In the genomic region with DNA sequence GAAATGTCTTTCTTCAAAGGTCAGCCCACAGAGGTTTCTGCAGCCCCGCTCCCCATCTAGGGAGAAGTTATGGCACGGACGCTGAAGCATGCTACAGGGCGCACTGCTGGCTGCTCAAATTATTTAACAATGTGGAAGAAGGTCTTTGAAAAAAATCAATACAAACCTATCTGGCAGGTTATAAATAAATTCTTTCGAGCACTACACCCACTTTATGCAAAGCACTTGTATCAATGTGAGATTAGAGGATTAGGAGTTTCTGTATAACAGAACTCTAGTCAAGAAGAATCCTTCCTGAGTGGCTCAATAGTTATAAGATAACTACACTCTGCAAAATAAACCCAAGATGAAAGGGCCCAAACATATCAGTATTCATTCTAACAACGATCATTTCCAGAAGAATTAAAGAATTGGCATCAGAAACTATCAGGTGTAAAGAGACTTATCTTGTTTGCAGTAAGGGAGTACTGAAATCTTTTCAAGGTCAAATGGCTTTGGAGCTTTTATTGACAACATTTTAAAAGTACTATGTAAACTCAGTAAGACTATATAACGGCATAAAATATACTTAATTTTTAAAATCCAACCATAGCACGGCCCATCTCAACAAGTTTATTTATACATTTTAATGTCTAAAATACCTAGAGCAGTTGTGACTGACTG, we compare ENCODE assay signal across 17 cellular contexts.
DNase-seq lines count a peak whose midpoint lies in the region; ATAC-seq, FAIRE-seq and TF ChIP-seq lines count a peak whose summit lies in the region.
"Had no signal": no experiment of that assay in that cellular context is flagged by ENCODE, and none has a peak within 500 bp of the region (broad histone marks: within the 10 kb centered on the region; RNA-seq: fewer than 3 reads in every experiment).

No MANE protein-coding gene starts in this region.

- H3K27me3 Mint-ChIP-seq in GM23338 (ENCODE audit: insufficient read depth, low read depth, poor library complexity): peaks cover 1% of the 10 kb centered on the region
- H3K27me3 Mint-ChIP-seq in activated B cell treated with CpG ODN at 0.5 μM for 24 hours: no peaks in the 10 kb centered on the region
- H3K27me3 Mint-ChIP-seq in mesothelial cell of epicardium (ENCODE audit: low read depth): no peaks in the 10 kb centered on the region
- H3K27me3 Mint-ChIP-seq: CD4-positive, alpha-beta memory T cell had no signal

- no peaks in the 10 kb centered on the region for H3K9me3 ChIP-seq in A673 (ENCODE audit: low read depth, low read length, poor library complexity, severe bottlenecking)
- H3K9me3 ChIP-seq: BE2C had no signal

- H3K4me1 Mint-ChIP-seq in GM23338 (peaks cover 29% of the 10 kb centered on the region), activated B cell treated with CpG ODN at 0.5 μM for 24 hours (peaks cover 41% of the 10 kb centered on the region), mesothelial cell of epicardium (peaks cover 7% of the 10 kb centered on the region)
- H3K4me1 Mint-ChIP-seq: CD4-positive, alpha-beta memory T cell had no signal

- H3K4me3 ChIP-seq in GM23338 (no peak overlapping the region), A673 (ENCODE audit: low read depth, low read length, poor library complexity, severe bottlenecking) (no peak overlapping the region)

- no peaks in the 10 kb centered on the region for H3K36me3 ChIP-seq in GM23338 (ENCODE audit: insufficient read depth)
- no peaks in the 10 kb centered on the region for H3K36me3 ChIP-seq in A673 (ENCODE audit: insufficient read depth, low read length, poor library complexity, severe bottlenecking)
- H3K36me3 ChIP-seq: BE2C had no signal

- H3K27ac Mint-ChIP-seq in GM23338 (no peak overlapping the region; the same call in 1 of the 2 replicates), activated B cell treated with CpG ODN at 0.5 μM for 24 hours (peak overlapping the region; percentile 22), mesothelial cell of epicardium (no peak overlapping the region)
- H3K27ac Mint-ChIP-seq: CD4-positive, alpha-beta memory T cell had no signal

- ATAC-seq in GM23338: no peak
- no peak for ATAC-seq in activated B cell treated with CpG ODN at 0.5 μM for 24 hours (ENCODE audit: low read depth)
- ATAC-seq: HCT116, HepG2 had no signal

- no peak overlapping the region for H2AFZ ChIP-seq in GM23338

- BruUV-seq in A673 (replicated peaks; lab: Mats Ljungman, UMichigan): no TSS peak

- no peaks in the 10 kb centered on the region for H3K9me2 ChIP-seq in GM23338 (ENCODE audit: insufficient read depth)

- FAIRE-seq in GM12892 (lab: Jason Lieb, UNC): peak; percentile 73
- FAIRE-seq: H54, HepG2 had no signal

- H3K36me3 Mint-ChIP-seq in GM23338 (ENCODE audit: low read depth): peaks cover 4% of the 10 kb centered on the region; the same call in 1 of the 3 replicates
- H3K36me3 Mint-ChIP-seq in activated B cell treated with CpG ODN at 0.5 μM for 24 hours (ENCODE audit: low read depth): peaks cover 10% of the 10 kb centered on the region
- peaks cover 18% of the 10 kb centered on the region for H3K36me3 Mint-ChIP-seq in mesothelial cell of epicardium

- H3K4me3 Mint-ChIP-seq in GM23338 (no peak overlapping the region), activated B cell treated with CpG ODN at 0.5 μM for 24 hours (peak overlapping the region; percentile 17), mesothelial cell of epicardium (no peak overlapping the region)
- H3K4me3 Mint-ChIP-seq: CD4-positive, alpha-beta memory T cell had no signal

- CTCF ChIA-PET in activated B cell treated with CpG ODN at 0.5 μM for 24 hours (lab: Charles Lee): interaction anchor here (1.6 kb wide), 1 partner anchor 83 kb away, joined by 4 read pairs; no protein-coding TSS in a partner anchor
- CTCF ChIA-PET in A673 (lab: Charles Lee): no interaction called here

- H3K27ac ChIP-seq in GM23338 (ENCODE audit: low read depth) (peak overlapping the region; percentile 36; the same call in 1 of the 2 replicates), A673 (ENCODE audit: low read depth, low read length, poor library complexity, severe bottlenecking) (no peak overlapping the region)
- H3K27ac ChIP-seq: C4-2B, KMS-11 had no signal

- H3K4me2 ChIP-seq in GM23338: no peak overlapping the region
- H3K4me2 ChIP-seq: KMS-11 had no signal

- POLR2A ChIA-PET in activated B cell treated with CpG ODN at 0.5 μM for 24 hours (lab: Charles Lee) (interaction anchor here (1.4 kb wide), 1 partner anchor 20 kb away, joined by 3 read pairs; no protein-coding TSS in a partner anchor), A673 (lab: Charles Lee; ENCODE audit: low non-redundant PET) (no interaction called here)

- H4K20me1 ChIP-seq in GM23338 (replicated peaks; ENCODE audit: insufficient read depth): no peaks in the 10 kb centered on the region

- no peak for TF ChIP-seq CTCF in GM23338 (conservative IDR thresholded peaks at IDR 0.05; ENCODE audit: low read depth in 2 of 2)
- TF ChIP-seq CTCF in activated B cell treated with CpG ODN at 0.5 μM for 24 hours (IDR thresholded peaks at IDR 0.05): no peak
- no peak for TF ChIP-seq CTCF in mesothelial cell of epicardium (IDR thresholded peaks at IDR 0.05; ENCODE audit: unreplicated experiment)
- TF ChIP-seq CTCF in A673 (conservative IDR thresholded peaks at IDR 0.05; ENCODE audit: low read depth, low read length): no peak

- H3K27me3 ChIP-seq in GM23338 (ENCODE audit: insufficient read depth) (no peaks in the 10 kb centered on the region), A673 (replicated peaks; ENCODE audit: insufficient read depth, low read depth, low read length, poor library complexity) (no peaks in the 10 kb centered on the region)
- H3K27me3 ChIP-seq: BE2C had no signal

- no peaks in the 10 kb centered on the region for H3F3A ChIP-seq in GM23338 (replicated peaks; ENCODE audit: low read depth)

- no peaks in the 10 kb centered on the region for H3K79me2 ChIP-seq in GM23338 (replicated peaks; ENCODE audit: insufficient read depth)

- TF ChIP-seq POLR2A in GM12892 (IDR thresholded peaks at IDR 0.05; ENCODE audit: low read depth, low read length): no peak

- no peaks in the 10 kb centered on the region for H3K9me3 Mint-ChIP-seq in GM23338
- no peaks in the 10 kb centered on the region for H3K9me3 Mint-ChIP-seq in activated B cell treated with CpG ODN at 0.5 μM for 24 hours
- no peaks in the 10 kb centered on the region for H3K9me3 Mint-ChIP-seq in mesothelial cell of epicardium
- H3K9me3 Mint-ChIP-seq: CD4-positive, alpha-beta memory T cell had no signal

- H3K4me1 ChIP-seq in GM23338 (ENCODE audit: insufficient read depth) (no peaks in the 10 kb centered on the region), A673 (ENCODE audit: insufficient read depth, low read length, poor library complexity, severe bottlenecking) (peaks cover 5% of the 10 kb centered on the region)

- intact Hi-C loops in activated B cell treated with CpG ODN at 0.5 μM for 24 hours (cut with micrococcal nuclease): no loop called here
- intact Hi-C loops in A673 (cut with micrococcal nuclease; ENCODE audit: unreplicated experiment): no loop called here

- no peak for DNase-seq in GM12892 (ENCODE audit: insufficient read length)
- DNase-seq in GM23338 (ENCODE audit: low spot score): no peak
- DNase-seq in activated B cell treated with CpG ODN at 0.5 μM for 24 hours: no peak
- DNase-seq in putamen (ENCODE audit: low spot score): peak; percentile 22
- DNase-seq in NCI-H1092 treated with DMSO at 0.1 percent for 48 hours (lab: John Stamatoyannopoulos, UW): no peak
- no peak for DNase-seq in mesothelial cell of epicardium (ENCODE audit: low spot score in 2 of 2, unreplicated experiment in 2 of 2)
- DNase-seq in activated naive CD4-positive, alpha-beta T cell treated with Interleukin-2 at 50 U/mL for 16 hours: no peak
- DNase-seq in A673 (ENCODE audit: low spot score): no peak
- DNase-seq: BE2C; CD4-positive, alpha-beta memory T cell; DND-41; GDM1 had no signal

TF ChIP-seq in GM23338, 12 proteins besides CTCF, POLR2A, EP300 and RAD21 (continues in another document):
- TF ChIP-seq, protein P1, sequence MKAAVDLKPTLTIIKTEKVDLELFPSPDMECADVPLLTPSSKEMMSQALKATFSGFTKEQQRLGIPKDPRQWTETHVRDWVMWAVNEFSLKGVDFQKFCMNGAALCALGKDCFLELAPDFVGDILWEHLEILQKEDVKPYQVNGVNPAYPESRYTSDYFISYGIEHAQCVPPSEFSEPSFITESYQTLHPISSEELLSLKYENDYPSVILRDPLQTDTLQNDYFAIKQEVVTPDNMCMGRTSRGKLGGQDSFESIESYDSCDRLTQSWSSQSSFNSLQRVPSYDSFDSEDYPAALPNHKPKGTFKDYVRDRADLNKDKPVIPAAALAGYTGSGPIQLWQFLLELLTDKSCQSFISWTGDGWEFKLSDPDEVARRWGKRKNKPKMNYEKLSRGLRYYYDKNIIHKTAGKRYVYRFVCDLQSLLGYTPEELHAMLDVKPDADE (IDR thresholded peaks at IDR 0.05): no peak
- no peak for TF ChIP-seq STAT1 (IDR thresholded peaks at IDR 0.05; ENCODE audit: unreplicated experiment)
- TF ChIP-seq NANOG (IDR thresholded peaks at IDR 0.05; ENCODE audit: borderline replicate concordance): no peak
- TF ChIP-seq ZNF331 (CRISPR knock-in tag; IDR thresholded peaks at IDR 0.05; ENCODE audit: low read depth): no peak
- no peak for TF ChIP-seq JUNB (IDR thresholded peaks at IDR 0.05; ENCODE audit: unreplicated experiment)
- TF ChIP-seq ZNF114 (CRISPR knock-in tag; IDR thresholded peaks at IDR 0.05): no peak
- TF ChIP-seq POLR2AphosphoS5 (IDR thresholded peaks at IDR 0.05; ENCODE audit: low read depth): no peak
